In the genomic region with DNA sequence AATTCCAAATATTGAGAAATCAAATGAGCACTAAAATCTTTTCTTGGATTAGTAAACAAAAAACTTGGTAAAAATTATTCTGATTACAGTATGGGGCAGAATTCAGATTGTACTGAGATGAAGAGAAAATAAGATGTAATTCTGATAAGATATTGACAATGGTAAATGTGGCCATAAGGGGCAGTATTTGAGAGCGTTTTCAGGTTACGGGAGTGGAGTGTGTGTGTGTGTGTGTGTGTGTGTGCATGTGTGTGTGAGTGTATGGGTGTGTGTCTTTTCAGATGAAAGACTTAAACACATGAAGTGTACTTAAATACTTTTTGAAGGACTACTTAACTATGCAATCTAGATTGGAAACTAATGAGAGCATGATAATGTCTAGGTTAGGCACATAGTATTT, we compare ENCODE assay signal across 12 cellular contexts.
DNase-seq lines count a peak whose midpoint lies in the region; ATAC-seq and TF ChIP-seq lines count a peak whose summit lies in the region.
"Had no signal": no experiment of that assay in that cellular context is flagged by ENCODE, and none has a peak within 500 bp of the region (broad histone marks: within the 10 kb centered on the region; RNA-seq: fewer than 3 reads in every experiment).

No MANE protein-coding gene starts in this region.

- no peak overlapping the region for H3K14ac ChIP-seq in trophoblast cell (ENCODE audit: low read length)

- H2AFZ ChIP-seq in OCI-LY3 (ENCODE audit: low read depth, low read length) (no peak overlapping the region), trophoblast cell (ENCODE audit: insufficient read depth, low read length, poor library complexity) (no peak overlapping the region)

- H2AK5ac ChIP-seq in trophoblast cell (ENCODE audit: low read length), result no peak overlapping the region

- H3K4me3 ChIP-seq in OCI-LY3 (ENCODE audit: low read length), result no peak overlapping the region
- no peak overlapping the region for H3K4me3 ChIP-seq in trophoblast cell (ENCODE audit: low read depth, low read length)
- H3K4me3 ChIP-seq: prostate gland, uterus had no signal

- intact Hi-C loops in left ventricle myocardium superior (cut with micrococcal nuclease), result no loop called here

- H2BK5ac ChIP-seq in trophoblast cell (ENCODE audit: low read depth, low read length, poor library complexity), result no peak overlapping the region

- no peak overlapping the region for H4K91ac ChIP-seq in trophoblast cell (ENCODE audit: low read depth, low read length)

- no peak overlapping the region for H3K27ac ChIP-seq in OCI-LY3 (ENCODE audit: low read length)
- no peak overlapping the region for H3K27ac ChIP-seq in foreskin keratinocyte
- no peak overlapping the region for H3K27ac ChIP-seq in trophoblast cell (ENCODE audit: low read depth, low read length)
- H3K27ac ChIP-seq: epithelial cell of prostate, prostate gland, uterus had no signal

- peak; percentile 39 for TF ChIP-seq CTCF in OCI-LY3 (IDR thresholded peaks at IDR 0.05; ENCODE audit: low read depth, low read length)
- TF ChIP-seq CTCF in foreskin keratinocyte (conservative IDR thresholded peaks at IDR 0.05), result peak; percentile 44

- H3K4ac ChIP-seq in trophoblast cell (ENCODE audit: low read depth, low read length), result no peak overlapping the region

- H2BK12ac ChIP-seq in trophoblast cell (ENCODE audit: low read length), result no peak overlapping the region

- H3K18ac ChIP-seq in trophoblast cell (ENCODE audit: low read length), result no peak overlapping the region

- DNase-seq in AML-193 (lab: John Stamatoyannopoulos, UW) (peak; percentile 32 to 38), ELR (ENCODE audit: low read depth) (peak; percentile 17), foreskin keratinocyte (no peak), left ventricle myocardium superior (no peak), trophoblast cell (no peak)
- no peak for DNase-seq in activated T-cell treated with anti-CD3 and anti-CD28 coated beads, Interleukin-2, amount 50 U/mL, for 1 hour
- DNase-seq: GDM1, uterus had no signal

- H4K20me1 ChIP-seq in OCI-LY3 (ENCODE audit: insufficient read depth, low read length), result no peaks in the 10 kb centered on the region

- H2BK120ac ChIP-seq in trophoblast cell (ENCODE audit: insufficient read depth, low read length, poor library complexity), result no peak overlapping the region

- no peaks in the 10 kb centered on the region for H3K79me2 ChIP-seq in OCI-LY3 (ENCODE audit: low read length)
- no peaks in the 10 kb centered on the region for H3K79me2 ChIP-seq in trophoblast cell (ENCODE audit: control insufficient read depth, insufficient read depth, low read length, poor library complexity)

- H4K8ac ChIP-seq in trophoblast cell (ENCODE audit: low read depth, low read length), result no peak overlapping the region

- H3K4me2 ChIP-seq in OCI-LY3 (ENCODE audit: low read length) (no peak overlapping the region), trophoblast cell (ENCODE audit: low read length) (no peak overlapping the region)

- peaks cover 8% of the 10 kb centered on the region for H3K4me1 ChIP-seq in OCI-LY3 (ENCODE audit: low read length)
- H3K4me1 ChIP-seq in foreskin keratinocyte, result no peaks in the 10 kb centered on the region
- H3K4me1 ChIP-seq in trophoblast cell (ENCODE audit: control insufficient read depth in 1 of 2, insufficient read depth in 2 of 2, low read length in 2 of 2), result no peaks in the 10 kb centered on the region
- H3K4me1 ChIP-seq: prostate gland, uterus had no signal

- no CpG with 5 or more reads among the region's 2 CpGs for WGBS in trophoblast cell (ENCODE audit: extremely low coverage, insufficient coverage, insufficient read length)

- no peaks in the 10 kb centered on the region for H3K79me1 ChIP-seq in trophoblast cell (ENCODE audit: low read length)

- no peaks in the 10 kb centered on the region for H3K9me3 ChIP-seq in OCI-LY3 (ENCODE audit: insufficient read depth, low read length)
- H3K9me3 ChIP-seq in trophoblast cell (ENCODE audit: insufficient read depth, low read depth, low read length), result no peaks in the 10 kb centered on the region
- H3K9me3 ChIP-seq: prostate gland, uterus had no signal

- H3K27me3 ChIP-seq in OCI-LY3 (ENCODE audit: low read depth, low read length), result 0 out of 2 replicates have a peak, but pooled peaks cover 4% of the 10 kb centered on the region
- H3K27me3 ChIP-seq in foreskin keratinocyte, result no peaks in the 10 kb centered on the region
- H3K27me3 ChIP-seq in trophoblast cell (ENCODE audit: insufficient read depth, low read length), result no peaks in the 10 kb centered on the region
- H3K27me3 ChIP-seq: uterus had no signal

- H3K23ac ChIP-seq in trophoblast cell (ENCODE audit: low read length), result no peak overlapping the region

- H3K36me3 ChIP-seq in OCI-LY3 (replicated peaks; ENCODE audit: low read depth, low read length) (no peaks in the 10 kb centered on the region), trophoblast cell (ENCODE audit: control insufficient read depth in 1 of 2, insufficient read depth in 2 of 2, low read length in 2 of 2) (no peaks in the 10 kb centered on the region)
- H3K36me3 ChIP-seq: prostate gland, uterus had no signal

- H4K12ac ChIP-seq in trophoblast cell (ENCODE audit: low read depth, low read length), result no peak overlapping the region

- H3K9ac ChIP-seq in OCI-LY3 (ENCODE audit: low read length) (no peak overlapping the region), trophoblast cell (ENCODE audit: low read length) (no peak overlapping the region)

- ATAC-seq in foreskin keratinocyte (no peak), left ventricle myocardium superior (no peak), GM18511 (IDR thresholded peaks at IDR 0.05; ENCODE audit: unreplicated experiment) (no peak)

Comparison
In these comparisons a context has a peak if more than half of its experiments do, and no peak if none do; other contexts are left out.
1. DNase-seq: peak in AML-193 (2 of 2) and ELR (single experiment); none in foreskin keratinocyte (0 of 2), left ventricle myocardium superior (single experiment), trophoblast cell (0 of 2) and activated T-cell treated with anti-CD3 and anti-CD28 coated beads, Interleukin-2, amount 50 U/mL, for 1 hour (single experiment).